8 cellular contexts compared by ENCODE assay signal in genomic region chr11:6655020-6655789, GRCh38. TPM values are rescaled to one million over a fixed set of nuclear protein-coding genes. Genes with fewer than 3 reads are reported as not detected.
DNase-seq lines count a peak whose midpoint lies in the region; ATAC-seq and TF ChIP-seq lines count a peak whose summit lies in the region.

No MANE protein-coding gene starts in this region.

- peak in 1 of 2 donors; percentile 19 for TF ChIP-seq POLR2A in uterus (IDR thresholded peaks at IDR 0.05)

- no peak overlapping the region for H3K4me3 Mint-ChIP-seq in naive thymus-derived CD8-positive, alpha-beta T cell

- no peak overlapping the region for H2AFZ ChIP-seq in OCI-LY1 (ENCODE audit: low read length)

- no peaks in the 10 kb centered on the region for H3K4me1 ChIP-seq in OCI-LY1 (ENCODE audit: insufficient read depth, low read length, severe bottlenecking)
- H3K4me1 ChIP-seq in uterus = no peaks in the 10 kb centered on the region

- H3K27me3 ChIP-seq in OCI-LY1 (ENCODE audit: insufficient read depth, low read length) = peaks cover 27% of the 10 kb centered on the region
- no peaks in the 10 kb centered on the region for H3K27me3 ChIP-seq in uterus

- intact Hi-C loops in uterus (cut with DNase I; ENCODE audit: low total_unique reads) = no loop called here

- no peaks in the 10 kb centered on the region for H3K9me2 ChIP-seq in OCI-LY1 (ENCODE audit: low read depth, low read length)

- no peaks in the 10 kb centered on the region for H4K20me1 ChIP-seq in OCI-LY1 (ENCODE audit: insufficient read depth, low read length)

- no peak overlapping the region for H3K27ac Mint-ChIP-seq in naive thymus-derived CD8-positive, alpha-beta T cell

- no peak for TF ChIP-seq CTCF in AG10803 (conservative IDR thresholded peaks at IDR 0.05; ENCODE audit: low read length)
- TF ChIP-seq CTCF in OCI-LY1 (IDR thresholded peaks at IDR 0.05; ENCODE audit: low read length) = no peak
- TF ChIP-seq CTCF in uterus (IDR thresholded peaks at IDR 0.05) = no peak

- H3K4me3 ChIP-seq in AG10803 (ENCODE audit: low read length) = peak overlapping the region; percentile 62
- H3K4me3 ChIP-seq in OCI-LY1 (ENCODE audit: low read depth, low read length, poor library complexity, severe bottlenecking) = peak overlapping the region; percentile 16
- H3K4me3 ChIP-seq in uterus = peak overlapping the region; percentile 56 to 66

- peak; percentile 15 for DNase-seq in AG10803 (ENCODE audit: low read depth)
- DNase-seq in effector CD8-positive, alpha-beta T cell (lab: John Stamatoyannopoulos, UW) = peak; percentile 18
- DNase-seq in naive thymus-derived CD8-positive, alpha-beta T cell = peak; percentile 15 to 73 (median 42)
- DNase-seq in uterus = peak; percentile 51 to 54
- no peak for DNase-seq in NCI-H1105 (lab: John Stamatoyannopoulos, UW)

- H3K4me1 Mint-ChIP-seq in naive thymus-derived CD8-positive, alpha-beta T cell = peaks cover 4 to 13% (median 10%) of the 10 kb centered on the region in 4 donors

- H3K9me3 ChIP-seq in OCI-LY1 (ENCODE audit: low read length) (no peaks in the 10 kb centered on the region), uterus (no peaks in the 10 kb centered on the region)

- no peaks in the 10 kb centered on the region for H3K79me2 ChIP-seq in OCI-LY1 (ENCODE audit: insufficient read depth, low read length)

- H3K27ac ChIP-seq in OCI-LY1 (ENCODE audit: low read depth, low read length, poor library complexity, severe bottlenecking) = no peak overlapping the region
- peak overlapping the region; percentile 96 for H3K27ac ChIP-seq in uterus

- H3F3A ChIP-seq in OCI-LY1 (ENCODE audit: insufficient read depth, low read length) = no peaks in the 10 kb centered on the region

- no peaks in the 10 kb centered on the region for H3K27me3 Mint-ChIP-seq in naive thymus-derived CD8-positive, alpha-beta T cell

- no peaks in the 10 kb centered on the region for H3K36me3 ChIP-seq in OCI-LY1 (ENCODE audit: insufficient read depth, low read length)
- no peaks in the 10 kb centered on the region for H3K36me3 ChIP-seq in uterus

- H3K4me2 ChIP-seq in OCI-LY1 (ENCODE audit: low read length) = peak overlapping the region; percentile 23; the same call in 1 of the 2 replicates

- POLR2A ChIA-PET in naive thymus-derived CD8-positive, alpha-beta T cell (lab: Charles Lee) = interaction anchor here (0.9 to 5.8 kb wide), 8 partner anchors 8 to 43 kb away, joined by 3 to 38 read pairs (median 4); partner anchors contain the start of genes MRPL17, TAF10 and TPP1

- H3K9ac ChIP-seq in OCI-LY1 (ENCODE audit: low read length) = no peak overlapping the region

- ATAC-seq in naive thymus-derived CD8-positive, alpha-beta T cell = peak; percentile 63 to 66
- ATAC-seq in GM19397 (IDR thresholded peaks at IDR 0.05; ENCODE audit: unreplicated experiment) = no peak
- ATAC-seq in HG03565 (IDR thresholded peaks at IDR 0.05; ENCODE audit: unreplicated experiment) = no peak

- H3K9me3 Mint-ChIP-seq in naive thymus-derived CD8-positive, alpha-beta T cell = no peaks in the 10 kb centered on the region

- H3K36me3 Mint-ChIP-seq in naive thymus-derived CD8-positive, alpha-beta T cell = no peaks in the 10 kb centered on the region

RNA-seq across cellular contexts. Expression of gene DCHS1, which starts 0.4 kb away (rescaled TPM):
- 10 to 100 TPM; 14.4 to 14.9 TPM for total RNA-seq in naive thymus-derived CD8-positive, alpha-beta T cell
- polyA plus RNA-seq in naive thymus-derived CD8-positive, alpha-beta T cell = 1 to 10 TPM; 2.2 to 6.1 (median 2.9) TPM
- total RNA-seq in uterus = 100 to 1,000 TPM in 1 of 4 donors, 10 to 100 TPM in 3; 26.8 to 125 (median 73.6) TPM

RNA-seq across cellular contexts. Expression of gene MRPL17, which starts 27.9 kb away (rescaled TPM):
- 10 to 100 TPM; 27.5 to 30.1 TPM for total RNA-seq in naive thymus-derived CD8-positive, alpha-beta T cell
- 10 to 100 TPM; 16.2 to 23.6 (median 16.5) TPM for polyA plus RNA-seq in naive thymus-derived CD8-positive, alpha-beta T cell
- total RNA-seq in uterus = 100 to 1,000 TPM in 1 of 4 donors, 10 to 100 TPM in 3; 30.6 to 452 (median 55.0) TPM

RNA-seq across cellular contexts. Expression of gene TPP1, which starts 36.0 kb away (rescaled TPM):
- total RNA-seq in naive thymus-derived CD8-positive, alpha-beta T cell = 100 to 1,000 TPM; 130 TPM
- 100 to 1,000 TPM in 1 of 3 donors, 10 to 100 TPM in 2; 84.8 to 107 (median 85.1) TPM for polyA plus RNA-seq in naive thymus-derived CD8-positive, alpha-beta T cell
- total RNA-seq in uterus = 10 to 100 TPM; 27.1 to 74.9 (median 40.7) TPM

RNA-seq across cellular contexts. Expression of gene TAF10, which starts 43.2 kb away (rescaled TPM):
- total RNA-seq in naive thymus-derived CD8-positive, alpha-beta T cell = 100 to 1,000 TPM; 107 to 116 TPM
- 100 to 1,000 TPM; 247 to 332 (median 249) TPM for polyA plus RNA-seq in naive thymus-derived CD8-positive, alpha-beta T cell
- total RNA-seq in uterus = 100 to 1,000 TPM in 2 of 4 donors, 10 to 100 TPM in 2; 11.5 to 137 (median 67.1) TPM

RNA-seq across cellular contexts. Expression of gene ILK, which starts 51.6 kb away (rescaled TPM):
- total RNA-seq in naive thymus-derived CD8-positive, alpha-beta T cell = 10 to 100 TPM; 88.5 to 93.5 TPM
- polyA plus RNA-seq in naive thymus-derived CD8-positive, alpha-beta T cell = 10 to 100 TPM; 63.7 to 72.5 (median 68.5) TPM
- 100 to 1,000 TPM; 205 to 336 (median 279) TPM for total RNA-seq in uterus

Comparison
In these comparisons a context has a peak if more than half of its experiments do, and no peak if none do; other contexts are left out.
1. ATAC-seq: peak in naive thymus-derived CD8-positive, alpha-beta T cell (2 of 2); none in GM19397 (single experiment) and HG03565 (single experiment).
2. Peak in every context shown above with its lines, with median percentiles within 50 percentile points of each other: H3K4me3 ChIP-seq.